In genomic region chr6:73129653-73130443, GRCh38 we compare ENCODE assay signal across 1 cellular context.
TF ChIP-seq lines count a peak whose summit lies in the region.

No MANE protein-coding gene starts in this region.

TF ChIP-seq in HEK293, 187 proteins besides CTCF, POLR2A, EP300 and RAD21 (continued from another document and continues in another):
- TF ChIP-seq ZBTB26 (tag by site-specific recombination; optimal IDR thresholded peaks at IDR 0.05) (peak; percentile 16), ZBTB7A (tag by site-specific recombination; IDR thresholded peaks at IDR 0.05; ENCODE audit: low read depth) (no peak), ZNF555 (tag by site-specific recombination; conservative IDR thresholded peaks at IDR 0.05) (no peak), ZBTB8A (tag by site-specific recombination; IDR thresholded peaks at IDR 0.05) (peak; percentile 67), ZNF600 (tag by site-specific recombination; IDR thresholded peaks at IDR 0.05) (peak; percentile 87), ZNF10 (tag by site-specific recombination; IDR thresholded peaks at IDR 0.05) (no peak), HIC1 (tag by site-specific recombination; IDR thresholded peaks at IDR 0.05) (0 out of 2 replicates have a peak, but pooled peaks have one; percentile 15), ZNF214 (tag by site-specific recombination; IDR thresholded peaks at IDR 0.05; ENCODE audit: borderline replicate concordance) (no peak), ZNF157 (tag by site-specific recombination; IDR thresholded peaks at IDR 0.05) (no peak), ZNF626 (tag by site-specific recombination; IDR thresholded peaks at IDR 0.05) (no peak), ZNF112 (tag by site-specific recombination; IDR thresholded peaks at IDR 0.05) (no peak), ZNF23 (tag by site-specific recombination; IDR thresholded peaks at IDR 0.05; ENCODE audit: borderline replicate concordance) (no peak), ZNF521 (tag by site-specific recombination; IDR thresholded peaks at IDR 0.05) (no peak), ZNF514 (tag by site-specific recombination; IDR thresholded peaks at IDR 0.05) (no peak), ZSCAN23 (tag by site-specific recombination; IDR thresholded peaks at IDR 0.05) (no peak), WT1 (tag by site-specific recombination; IDR thresholded peaks at IDR 0.05) (no peak), SP2 (tag by site-specific recombination; IDR thresholded peaks at IDR 0.05) (no peak), YY1 (tag by site-specific recombination; IDR thresholded peaks at IDR 0.05) (peak; percentile 38; the same call in 1 of the 2 replicates), PATZ1 (tag by site-specific recombination; IDR thresholded peaks at IDR 0.05) (no peak), GFI1B (tag by site-specific recombination; IDR thresholded peaks at IDR 0.05) (no peak), ZNF133 (tag by site-specific recombination; IDR thresholded peaks at IDR 0.05) (no peak), ZNF610 (tag by site-specific recombination; IDR thresholded peaks at IDR 0.05; ENCODE audit: borderline replicate concordance) (no peak), SCRT2 (tag by site-specific recombination; IDR thresholded peaks at IDR 0.05) (peak; percentile 93), REPIN1 (tag by site-specific recombination; IDR thresholded peaks at IDR 0.05; ENCODE audit: low read depth) (no peak), ZFP69B (tag by site-specific recombination; IDR thresholded peaks at IDR 0.05) (no peak), ZNF76 (tag by site-specific recombination; IDR thresholded peaks at IDR 0.05; ENCODE audit: borderline replicate concordance, low read depth) (peak; percentile 43; the same call in 1 of the 2 replicates), ZNF248 (tag by site-specific recombination; IDR thresholded peaks at IDR 0.05) (no peak), ELK4 (IDR thresholded peaks at IDR 0.05; ENCODE audit: borderline replicate concordance, low read depth, low read length) (no peak), ZNF629 (tag by site-specific recombination; IDR thresholded peaks at IDR 0.05) (no peak), ZNF19 (tag by site-specific recombination; IDR thresholded peaks at IDR 0.05; ENCODE audit: low read depth) (no peak), ZNF677 (tag by site-specific recombination; IDR thresholded peaks at IDR 0.05) (no peak), ZBTB1 (tag by site-specific recombination; IDR thresholded peaks at IDR 0.05) (no peak), SP7 (tag by site-specific recombination; IDR thresholded peaks at IDR 0.05) (peak; percentile 69), ZNF311 (tag by site-specific recombination; IDR thresholded peaks at IDR 0.05; ENCODE audit: borderline replicate concordance) (no peak), AEBP2 (tag by site-specific recombination; IDR thresholded peaks at IDR 0.05; ENCODE audit: borderline replicate concordance) (no peak), ZNF544 (tag by site-specific recombination; IDR thresholded peaks at IDR 0.05) (no peak), KLF10 (tag by site-specific recombination; IDR thresholded peaks at IDR 0.05) (no peak), ZEB2 (tag by site-specific recombination; IDR thresholded peaks at IDR 0.05) (no peak), ZNF707 (tag by site-specific recombination; IDR thresholded peaks at IDR 0.05) (no peak), ZNF768 (tag by site-specific recombination; IDR thresholded peaks at IDR 0.05) (no peak), ATF2 (tag by site-specific recombination; IDR thresholded peaks at IDR 0.05; ENCODE audit: low read depth) (no peak), ZNF473 (tag by site-specific recombination; IDR thresholded peaks at IDR 0.05) (no peak), ZNF37A (tag by site-specific recombination; IDR thresholded peaks at IDR 0.05) (no peak), ZSCAN16 (tag by site-specific recombination; IDR thresholded peaks at IDR 0.05) (no peak), RBAK (tag by site-specific recombination; IDR thresholded peaks at IDR 0.05) (no peak), ZNF138 (tag by site-specific recombination; IDR thresholded peaks at IDR 0.05; ENCODE audit: borderline replicate concordance) (no peak), ZNF335 (tag by site-specific recombination; conservative IDR thresholded peaks at IDR 0.05) (no peak), ZBTB48 (tag by site-specific recombination; IDR thresholded peaks at IDR 0.05) (no peak)
- TF ChIP-seq, protein P1, sequence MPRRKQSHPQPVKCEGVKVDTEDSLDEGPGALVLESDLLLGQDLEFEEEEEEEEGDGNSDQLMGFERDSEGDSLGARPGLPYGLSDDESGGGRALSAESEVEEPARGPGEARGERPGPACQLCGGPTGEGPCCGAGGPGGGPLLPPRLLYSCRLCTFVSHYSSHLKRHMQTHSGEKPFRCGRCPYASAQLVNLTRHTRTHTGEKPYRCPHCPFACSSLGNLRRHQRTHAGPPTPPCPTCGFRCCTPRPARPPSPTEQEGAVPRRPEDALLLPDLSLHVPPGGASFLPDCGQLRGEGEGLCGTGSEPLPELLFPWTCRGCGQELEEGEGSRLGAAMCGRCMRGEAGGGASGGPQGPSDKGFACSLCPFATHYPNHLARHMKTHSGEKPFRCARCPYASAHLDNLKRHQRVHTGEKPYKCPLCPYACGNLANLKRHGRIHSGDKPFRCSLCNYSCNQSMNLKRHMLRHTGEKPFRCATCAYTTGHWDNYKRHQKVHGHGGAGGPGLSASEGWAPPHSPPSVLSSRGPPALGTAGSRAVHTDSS (tag by site-specific recombination; IDR thresholded peaks at IDR 0.05), result no peak
- TF ChIP-seq, protein P2, sequence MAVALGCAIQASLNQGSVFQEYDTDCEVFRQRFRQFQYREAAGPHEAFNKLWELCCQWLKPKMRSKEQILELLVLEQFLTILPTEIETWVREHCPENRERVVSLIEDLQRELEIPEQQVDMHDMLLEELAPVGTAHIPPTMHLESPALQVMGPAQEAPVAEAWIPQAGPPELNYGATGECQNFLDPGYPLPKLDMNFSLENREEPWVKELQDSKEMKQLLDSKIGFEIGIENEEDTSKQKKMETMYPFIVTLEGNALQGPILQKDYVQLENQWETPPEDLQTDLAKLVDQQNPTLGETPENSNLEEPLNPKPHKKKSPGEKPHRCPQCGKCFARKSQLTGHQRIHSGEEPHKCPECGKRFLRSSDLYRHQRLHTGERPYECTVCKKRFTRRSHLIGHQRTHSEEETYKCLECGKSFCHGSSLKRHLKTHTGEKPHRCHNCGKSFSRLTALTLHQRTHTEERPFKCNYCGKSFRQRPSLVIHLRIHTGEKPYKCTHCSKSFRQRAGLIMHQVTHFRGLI (tag by site-specific recombination; IDR thresholded peaks at IDR 0.05), result no peak
- TF ChIP-seq, protein P3, sequence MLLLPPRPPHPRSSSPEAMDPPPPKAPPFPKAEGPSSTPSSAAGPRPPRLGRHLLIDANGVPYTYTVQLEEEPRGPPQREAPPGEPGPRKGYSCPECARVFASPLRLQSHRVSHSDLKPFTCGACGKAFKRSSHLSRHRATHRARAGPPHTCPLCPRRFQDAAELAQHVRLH (tag by site-specific recombination; IDR thresholded peaks at IDR 0.05), result peak; percentile 29; the same call in 1 of the 2 replicates
- TF ChIP-seq, protein P4, sequence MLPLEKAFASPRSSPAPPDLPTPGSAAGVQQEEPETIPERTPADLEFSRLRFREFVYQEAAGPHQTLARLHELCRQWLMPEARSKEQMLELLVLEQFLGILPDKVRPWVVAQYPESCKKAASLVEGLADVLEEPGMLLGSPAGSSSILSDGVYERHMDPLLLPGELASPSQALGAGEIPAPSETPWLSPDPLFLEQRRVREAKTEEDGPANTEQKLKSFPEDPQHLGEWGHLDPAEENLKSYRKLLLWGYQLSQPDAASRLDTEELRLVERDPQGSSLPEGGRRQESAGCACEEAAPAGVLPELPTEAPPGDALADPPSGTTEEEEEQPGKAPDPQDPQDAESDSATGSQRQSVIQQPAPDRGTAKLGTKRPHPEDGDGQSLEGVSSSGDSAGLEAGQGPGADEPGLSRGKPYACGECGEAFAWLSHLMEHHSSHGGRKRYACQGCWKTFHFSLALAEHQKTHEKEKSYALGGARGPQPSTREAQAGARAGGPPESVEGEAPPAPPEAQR (tag by site-specific recombination; IDR thresholded peaks at IDR 0.05), result no peak
- TF ChIP-seq, protein P5, sequence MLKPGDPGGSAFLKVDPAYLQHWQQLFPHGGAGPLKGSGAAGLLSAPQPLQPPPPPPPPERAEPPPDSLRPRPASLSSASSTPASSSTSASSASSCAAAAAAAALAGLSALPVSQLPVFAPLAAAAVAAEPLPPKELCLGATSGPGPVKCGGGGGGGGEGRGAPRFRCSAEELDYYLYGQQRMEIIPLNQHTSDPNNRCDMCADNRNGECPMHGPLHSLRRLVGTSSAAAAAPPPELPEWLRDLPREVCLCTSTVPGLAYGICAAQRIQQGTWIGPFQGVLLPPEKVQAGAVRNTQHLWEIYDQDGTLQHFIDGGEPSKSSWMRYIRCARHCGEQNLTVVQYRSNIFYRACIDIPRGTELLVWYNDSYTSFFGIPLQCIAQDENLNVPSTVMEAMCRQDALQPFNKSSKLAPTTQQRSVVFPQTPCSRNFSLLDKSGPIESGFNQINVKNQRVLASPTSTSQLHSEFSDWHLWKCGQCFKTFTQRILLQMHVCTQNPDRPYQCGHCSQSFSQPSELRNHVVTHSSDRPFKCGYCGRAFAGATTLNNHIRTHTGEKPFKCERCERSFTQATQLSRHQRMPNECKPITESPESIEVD (tag by site-specific recombination; IDR thresholded peaks at IDR 0.05), result peak; percentile 71
